21 cellular contexts compared by ENCODE assay signal in genomic region chr9:120603601-120604000, GRCh38. TPM values are rescaled to one million over a fixed set of nuclear protein-coding genes. Genes with fewer than 3 reads are reported as not detected.
DNase-seq lines count a peak whose midpoint lies in the region; ATAC-seq and FAIRE-seq lines count a peak whose summit lies in the region.
"Had no signal": no experiment of that assay in that cellular context is flagged by ENCODE, and none has a peak within 500 bp of the region (broad histone marks: within the 10 kb centered on the region; RNA-seq: fewer than 3 reads in every experiment).

No MANE protein-coding gene starts in this region.

- 0 out of 2 replicates have a peak, but pooled peaks cover 5% of the 10 kb centered on the region for H4K20me1 ChIP-seq in Karpas-422 (ENCODE audit: insufficient read depth, low read depth, low read length)

- ATAC-seq in GM18502 (IDR thresholded peaks at IDR 0.05; ENCODE audit: poor library complexity, unreplicated experiment) = no peak
- ATAC-seq: K562 had no signal

- in situ Hi-C loops in ACHN (cut with HindIII; ENCODE audit: low pct_ligation_motif_present, low pct_unique_long_range_greater_than_20kb, low sequenced_read_pairs) = no loop called here

- H3K36me3 ChIP-seq in Karpas-422 (ENCODE audit: insufficient read depth, low read length) (peaks cover 60% of the 10 kb centered on the region), small intestine (ENCODE audit: control insufficient read depth in 2 of 2, insufficient read depth in 2 of 2, low read length in 2 of 2) (peaks cover 0 to 2% of the 10 kb centered on the region in 2 donors)
- H3K36me3 ChIP-seq: BE2C had no signal

- H3K9ac ChIP-seq in Karpas-422 (ENCODE audit: low read length) = no peak overlapping the region

- H3K27ac ChIP-seq in Karpas-422 (ENCODE audit: low read length) (peak overlapping the region; percentile 35; the same call in 1 of the 2 replicates), small intestine (ENCODE audit: low read depth in 1 of 2, low read length in 1 of 2) (no peak overlapping the region)
- H3K27ac ChIP-seq: C4-2B, HL-60 had no signal

- no peaks in the 10 kb centered on the region for H3K9me3 ChIP-seq in Karpas-422 (ENCODE audit: low read length)
- no peaks in the 10 kb centered on the region for H3K9me3 ChIP-seq in small intestine (ENCODE audit: control insufficient read depth, low read depth)
- H3K9me3 ChIP-seq: BE2C had no signal

- no peak overlapping the region for H3K4me2 ChIP-seq in Karpas-422 (ENCODE audit: low read depth, low read length, poor library complexity, severe bottlenecking)

- H2AFZ ChIP-seq in Karpas-422 (ENCODE audit: low read length) = no peak overlapping the region

- H3K4me3 ChIP-seq in Karpas-422 (ENCODE audit: low read length) = no peak overlapping the region
- no peak overlapping the region for H3K4me3 ChIP-seq in small intestine (ENCODE audit: low read depth in 1 of 2, low read length in 2 of 2)
- H3K4me3 ChIP-seq: K562 had no signal

- no peaks in the 10 kb centered on the region for H3K4me1 ChIP-seq in Karpas-422 (ENCODE audit: low read length)
- no peaks in the 10 kb centered on the region for H3K4me1 ChIP-seq in small intestine (ENCODE audit: control insufficient read depth in 2 of 2, insufficient read depth in 1 of 2, low read depth in 1 of 2, low read length in 1 of 2)
- H3K4me1 ChIP-seq: BE2C had no signal

- H3K27me3 ChIP-seq in Karpas-422 (ENCODE audit: low read length) = no peaks in the 10 kb centered on the region
- no peaks in the 10 kb centered on the region for H3K27me3 ChIP-seq in small intestine (ENCODE audit: control insufficient read depth in 2 of 2, insufficient read depth in 2 of 2, low read length in 2 of 2)
- H3K27me3 ChIP-seq: BE2C had no signal

- H3K79me2 ChIP-seq in Karpas-422 (ENCODE audit: low read length) = peaks cover 50% of the 10 kb centered on the region

- H3K9me2 ChIP-seq in Karpas-422 (replicated peaks; ENCODE audit: insufficient read depth, low read length) = no peaks in the 10 kb centered on the region

- DNase-seq in ACHN (peak; percentile 20), Karpas-422 (no peak), kidney tubule cell (ENCODE audit: low spot score) (peak; percentile 61), small intestine (peak; percentile 17), NCI-H526 treated with DMSO at 0.1 percent for 48 hours (lab: John Stamatoyannopoulos, UW) (no peak)
- DNase-seq in activated effector memory CD4-positive, alpha-beta T cell treated with Interleukin-2 at 50 U/mL for 16 hours = no peak
- DNase-seq: BE2C; CD4-positive, alpha-beta memory T cell; DMS153; DMS79 treated with DMSO at 0.1 percent for 48 hours; EL; HCEC 1CT had no signal

- 28 to 66% (median 37%) methylated on average over 1 of the region's 1 CpG for WGBS in small intestine, 3 donors

- FAIRE-seq in small intestine (lab: Jason Lieb, UNC) = no peak
- FAIRE-seq: D721Med, G401.6, GM12891, GM19239, H1, K562 had no signal

RNA-seq across cellular contexts. Expression of gene CDK5RAP2, which starts 23.6 kb away (rescaled TPM):
- total RNA-seq in Karpas-422 (2014; rRNA removed; shearing (Covaris generic); ENCODE audit: low replicate concordance) = 48.4 and 68.8 TPM in 2 replicates
- polyA plus RNA-seq in small intestine = 10 to 100 TPM; 15.7 to 20.1 (median 17.7) TPM

Comparison
In these comparisons a context has a peak if more than half of its experiments do, and no peak if none do; other contexts are left out.
1. DNase-seq: peak in ACHN (single experiment), kidney tubule cell (single experiment) and small intestine (single experiment); none in Karpas-422 (single experiment), activated effector memory CD4-positive, alpha-beta T cell treated with Interleukin-2 at 50 U/mL for 16 hours (single experiment) and NCI-H526 treated with DMSO at 0.1 percent for 48 hours (single experiment).